1 cellular context compared by ENCODE assay signal in the genomic region with DNA sequence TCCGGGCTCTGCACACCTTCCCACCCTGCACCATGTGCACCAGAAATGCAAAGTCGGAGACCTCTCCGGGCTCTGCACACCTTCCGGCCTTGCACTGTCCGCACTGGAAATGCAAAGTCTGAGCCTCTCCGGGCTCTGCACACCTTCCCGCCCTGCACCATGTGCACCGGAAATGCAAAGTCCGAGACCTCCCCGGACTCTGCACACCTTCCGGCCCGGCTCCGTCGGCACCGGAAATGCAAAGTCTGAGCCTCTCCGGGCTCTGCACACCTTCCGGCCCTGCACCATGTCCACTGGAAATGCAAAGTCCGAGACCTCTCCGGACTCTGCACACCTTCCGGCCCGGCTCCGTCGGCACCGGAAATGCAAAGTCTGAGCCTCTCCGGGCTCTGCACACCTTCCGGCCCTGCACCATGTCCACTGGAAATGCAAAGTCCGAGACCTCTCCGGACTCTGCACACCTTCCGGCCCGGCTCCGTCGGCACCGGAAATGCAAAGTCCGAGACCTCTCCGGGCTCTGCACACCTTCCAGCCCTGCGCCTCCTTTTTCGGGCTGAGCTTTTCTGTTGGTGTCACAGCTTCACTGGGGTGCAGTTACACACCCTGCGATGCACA.
TF ChIP-seq lines count a peak whose summit lies in the region.
"Not testable (repeated sequence)": the region's sequence is repeated elsewhere in the genome, so short reads cannot be mapped to it uniquely, and the experiment has no call there.

No MANE protein-coding gene starts in this region.

TF ChIP-seq in HepG2, 621 proteins besides CTCF, POLR2A, EP300 and RAD21 (continued from another document and continues in another):
- TF ChIP-seq, protein P1, sequence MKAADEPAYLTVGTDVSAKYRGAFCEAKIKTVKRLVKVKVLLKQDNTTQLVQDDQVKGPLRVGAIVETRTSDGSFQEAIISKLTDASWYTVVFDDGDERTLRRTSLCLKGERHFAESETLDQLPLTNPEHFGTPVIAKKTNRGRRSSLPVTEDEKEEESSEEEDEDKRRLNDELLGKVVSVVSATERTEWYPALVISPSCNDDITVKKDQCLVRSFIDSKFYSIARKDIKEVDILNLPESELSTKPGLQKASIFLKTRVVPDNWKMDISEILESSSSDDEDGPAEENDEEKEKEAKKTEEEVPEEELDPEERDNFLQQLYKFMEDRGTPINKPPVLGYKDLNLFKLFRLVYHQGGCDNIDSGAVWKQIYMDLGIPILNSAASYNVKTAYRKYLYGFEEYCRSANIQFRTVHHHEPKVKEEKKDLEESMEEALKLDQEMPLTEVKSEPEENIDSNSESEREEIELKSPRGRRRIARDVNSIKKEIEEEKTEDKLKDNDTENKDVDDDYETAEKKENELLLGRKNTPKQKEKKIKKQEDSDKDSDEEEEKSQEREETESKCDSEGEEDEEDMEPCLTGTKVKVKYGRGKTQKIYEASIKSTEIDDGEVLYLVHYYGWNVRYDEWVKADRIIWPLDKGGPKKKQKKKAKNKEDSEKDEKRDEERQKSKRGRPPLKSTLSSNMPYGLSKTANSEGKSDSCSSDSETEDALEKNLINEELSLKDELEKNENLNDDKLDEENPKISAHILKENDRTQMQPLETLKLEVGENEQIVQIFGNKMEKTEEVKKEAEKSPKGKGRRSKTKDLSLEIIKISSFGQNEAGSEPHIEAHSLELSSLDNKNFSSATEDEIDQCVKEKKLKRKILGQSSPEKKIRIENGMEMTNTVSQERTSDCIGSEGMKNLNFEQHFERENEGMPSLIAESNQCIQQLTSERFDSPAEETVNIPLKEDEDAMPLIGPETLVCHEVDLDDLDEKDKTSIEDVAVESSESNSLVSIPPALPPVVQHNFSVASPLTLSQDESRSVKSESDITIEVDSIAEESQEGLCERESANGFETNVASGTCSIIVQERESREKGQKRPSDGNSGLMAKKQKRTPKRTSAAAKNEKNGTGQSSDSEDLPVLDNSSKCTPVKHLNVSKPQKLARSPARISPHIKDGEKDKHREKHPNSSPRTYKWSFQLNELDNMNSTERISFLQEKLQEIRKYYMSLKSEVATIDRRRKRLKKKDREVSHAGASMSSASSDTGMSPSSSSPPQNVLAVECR (CRISPR knock-in tag; IDR thresholded peaks at IDR 0.05; ENCODE audit: borderline replicate concordance): peak; percentile 65
- peak; percentile 61; the same call in 1 of the 2 replicates for TF ChIP-seq MED1 (CRISPR knock-in tag; IDR thresholded peaks at IDR 0.05)
- peak; percentile 63; the same call in 1 of the 2 replicates for TF ChIP-seq ZFP90 (CRISPR knock-in tag; IDR thresholded peaks at IDR 0.05; ENCODE audit: borderline replicate concordance)
- peak; percentile 69 for TF ChIP-seq SAP130 (CRISPR knock-in tag; IDR thresholded peaks at IDR 0.05; ENCODE audit: low read depth)
- TF ChIP-seq, protein P2, sequence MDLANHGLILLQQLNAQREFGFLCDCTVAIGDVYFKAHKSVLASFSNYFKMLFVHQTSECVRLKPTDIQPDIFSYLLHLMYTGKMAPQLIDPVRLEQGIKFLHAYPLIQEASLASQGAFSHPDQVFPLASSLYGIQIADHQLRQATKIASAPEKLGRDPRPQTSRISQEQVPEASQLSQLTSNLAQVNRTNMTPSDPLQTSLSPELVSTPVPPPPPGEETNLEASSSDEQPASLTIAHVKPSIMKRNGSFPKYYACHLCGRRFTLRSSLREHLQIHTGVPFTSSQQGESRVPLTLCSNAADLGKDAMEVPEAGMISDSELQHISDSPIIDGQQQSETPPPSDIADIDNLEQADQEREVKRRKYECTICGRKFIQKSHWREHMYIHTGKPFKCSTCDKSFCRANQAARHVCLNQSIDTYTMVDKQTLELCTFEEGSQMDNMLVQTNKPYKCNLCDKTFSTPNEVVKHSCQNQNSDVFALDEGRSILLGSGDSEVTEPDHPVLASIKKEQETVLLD (CRISPR knock-in tag; IDR thresholded peaks at IDR 0.05; ENCODE audit: low read depth): peak; percentile 86; the same call in 1 of the 2 replicates
- TF ChIP-seq ZFX (CRISPR knock-in tag; IDR thresholded peaks at IDR 0.05; ENCODE audit: low read depth): peak; percentile 60; the same call in 1 of the 2 replicates
- peak; percentile 58; the same call in 1 of the 2 replicates for TF ChIP-seq NRL (CRISPR knock-in tag; IDR thresholded peaks at IDR 0.05; ENCODE audit: borderline replicate concordance)
- TF ChIP-seq, protein P3, sequence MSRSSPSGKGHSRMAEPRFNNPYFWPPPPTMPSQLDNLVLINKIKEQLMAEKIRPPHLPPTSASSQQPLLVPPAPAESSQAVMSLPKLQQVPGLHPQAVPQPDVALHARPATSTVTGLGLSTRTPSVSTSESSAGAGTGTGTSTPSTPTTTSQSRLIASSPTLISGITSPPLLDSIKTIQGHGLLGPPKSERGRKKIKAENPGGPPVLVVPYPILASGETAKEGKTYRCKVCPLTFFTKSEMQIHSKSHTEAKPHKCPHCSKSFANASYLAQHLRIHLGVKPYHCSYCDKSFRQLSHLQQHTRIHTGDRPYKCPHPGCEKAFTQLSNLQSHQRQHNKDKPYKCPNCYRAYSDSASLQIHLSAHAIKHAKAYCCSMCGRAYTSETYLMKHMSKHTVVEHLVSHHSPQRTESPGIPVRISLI (CRISPR knock-in tag; IDR thresholded peaks at IDR 0.05; ENCODE audit: borderline replicate concordance): peak; percentile 40; the same call in 1 of the 2 replicates
- TF ChIP-seq GABPA (IDR thresholded peaks at IDR 0.05; ENCODE audit: low read depth, low read length): peak; percentile 70
- peak; percentile 96 for TF ChIP-seq GABPA (CRISPR knock-in tag; IDR thresholded peaks at IDR 0.05; ENCODE audit: low read depth)
- peak; percentile 17; the same call in 1 of the 2 replicates for TF ChIP-seq ZNF615 (CRISPR knock-in tag; IDR thresholded peaks at IDR 0.05; ENCODE audit: borderline replicate concordance)
- 0 out of 2 replicates have a peak, but pooled peaks have one; percentile 48 for TF ChIP-seq MTF1 (CRISPR knock-in tag; IDR thresholded peaks at IDR 0.05)
- TF ChIP-seq, protein P4, sequence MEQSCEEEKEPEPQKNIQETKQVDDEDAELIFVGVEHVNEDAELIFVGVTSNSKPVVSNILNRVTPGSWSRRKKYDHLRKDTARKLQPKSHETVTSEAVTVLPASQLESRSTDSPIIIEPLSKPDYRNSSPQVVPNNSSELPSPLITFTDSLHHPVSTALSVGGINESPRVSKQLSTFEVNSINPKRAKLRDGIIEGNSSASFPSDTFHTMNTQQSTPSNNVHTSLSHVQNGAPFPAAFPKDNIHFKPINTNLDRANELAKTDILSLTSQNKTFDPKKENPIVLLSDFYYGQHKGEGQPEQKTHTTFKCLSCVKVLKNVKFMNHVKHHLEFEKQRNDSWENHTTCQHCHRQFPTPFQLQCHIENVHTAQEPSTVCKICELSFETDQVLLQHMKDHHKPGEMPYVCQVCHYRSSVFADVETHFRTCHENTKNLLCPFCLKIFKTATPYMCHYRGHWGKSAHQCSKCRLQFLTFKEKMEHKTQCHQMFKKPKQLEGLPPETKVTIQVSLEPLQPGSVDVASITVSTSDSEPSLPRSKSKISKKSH (CRISPR knock-in tag; IDR thresholded peaks at IDR 0.05; ENCODE audit: borderline replicate concordance): peak; percentile 64
- 0 out of 2 replicates have a peak, but pooled peaks have one; percentile 78 for TF ChIP-seq ZNF607 (CRISPR knock-in tag; IDR thresholded peaks at IDR 0.05; ENCODE audit: borderline replicate concordance)
- TF ChIP-seq, protein P5, sequence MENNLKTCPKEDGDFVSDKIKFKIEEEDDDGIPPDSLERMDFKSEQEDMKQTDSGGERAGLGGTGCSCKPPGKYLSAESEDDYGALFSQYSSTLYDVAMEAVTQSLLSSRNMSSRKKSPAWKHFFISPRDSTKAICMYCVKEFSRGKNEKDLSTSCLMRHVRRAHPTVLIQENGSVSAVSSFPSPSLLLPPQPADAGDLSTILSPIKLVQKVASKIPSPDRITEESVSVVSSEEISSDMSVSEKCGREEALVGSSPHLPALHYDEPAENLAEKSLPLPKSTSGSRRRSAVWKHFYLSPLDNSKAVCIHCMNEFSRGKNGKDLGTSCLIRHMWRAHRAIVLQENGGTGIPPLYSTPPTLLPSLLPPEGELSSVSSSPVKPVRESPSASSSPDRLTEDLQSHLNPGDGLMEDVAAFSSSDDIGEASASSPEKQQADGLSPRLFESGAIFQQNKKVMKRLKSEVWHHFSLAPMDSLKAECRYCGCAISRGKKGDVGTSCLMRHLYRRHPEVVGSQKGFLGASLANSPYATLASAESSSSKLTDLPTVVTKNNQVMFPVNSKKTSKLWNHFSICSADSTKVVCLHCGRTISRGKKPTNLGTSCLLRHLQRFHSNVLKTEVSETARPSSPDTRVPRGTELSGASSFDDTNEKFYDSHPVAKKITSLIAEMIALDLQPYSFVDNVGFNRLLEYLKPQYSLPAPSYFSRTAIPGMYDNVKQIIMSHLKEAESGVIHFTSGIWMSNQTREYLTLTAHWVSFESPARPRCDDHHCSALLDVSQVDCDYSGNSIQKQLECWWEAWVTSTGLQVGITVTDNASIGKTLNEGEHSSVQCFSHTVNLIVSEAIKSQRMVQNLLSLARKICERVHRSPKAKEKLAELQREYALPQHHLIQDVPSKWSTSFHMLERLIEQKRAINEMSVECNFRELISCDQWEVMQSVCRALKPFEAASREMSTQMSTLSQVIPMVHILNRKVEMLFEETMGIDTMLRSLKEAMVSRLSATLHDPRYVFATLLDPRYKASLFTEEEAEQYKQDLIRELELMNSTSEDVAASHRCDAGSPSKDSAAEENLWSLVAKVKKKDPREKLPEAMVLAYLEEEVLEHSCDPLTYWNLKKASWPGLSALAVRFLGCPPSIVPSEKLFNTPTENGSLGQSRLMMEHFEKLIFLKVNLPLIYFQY (CRISPR knock-in tag; IDR thresholded peaks at IDR 0.05; ENCODE audit: borderline replicate concordance): peak; percentile 97
- peak; percentile 34; the same call in 1 of the 2 replicates for TF ChIP-seq ZFP41 (CRISPR knock-in tag; IDR thresholded peaks at IDR 0.05; ENCODE audit: borderline replicate concordance)
- TF ChIP-seq ZSCAN21 (CRISPR knock-in tag; IDR thresholded peaks at IDR 0.05; ENCODE audit: borderline replicate concordance): peak; percentile 27; the same call in 1 of the 2 replicates
- TF ChIP-seq PHF20 (CRISPR knock-in tag; IDR thresholded peaks at IDR 0.05): peak; percentile 78
- not testable (repeated sequence) for TF ChIP-seq SOX6, LCORL (IDR thresholded peaks at IDR 0.05)
- peak; percentile 41; the same call in 1 of the 2 replicates for TF ChIP-seq SOX6 (CRISPR knock-in tag; IDR thresholded peaks at IDR 0.05)
- TF ChIP-seq, protein P6, sequence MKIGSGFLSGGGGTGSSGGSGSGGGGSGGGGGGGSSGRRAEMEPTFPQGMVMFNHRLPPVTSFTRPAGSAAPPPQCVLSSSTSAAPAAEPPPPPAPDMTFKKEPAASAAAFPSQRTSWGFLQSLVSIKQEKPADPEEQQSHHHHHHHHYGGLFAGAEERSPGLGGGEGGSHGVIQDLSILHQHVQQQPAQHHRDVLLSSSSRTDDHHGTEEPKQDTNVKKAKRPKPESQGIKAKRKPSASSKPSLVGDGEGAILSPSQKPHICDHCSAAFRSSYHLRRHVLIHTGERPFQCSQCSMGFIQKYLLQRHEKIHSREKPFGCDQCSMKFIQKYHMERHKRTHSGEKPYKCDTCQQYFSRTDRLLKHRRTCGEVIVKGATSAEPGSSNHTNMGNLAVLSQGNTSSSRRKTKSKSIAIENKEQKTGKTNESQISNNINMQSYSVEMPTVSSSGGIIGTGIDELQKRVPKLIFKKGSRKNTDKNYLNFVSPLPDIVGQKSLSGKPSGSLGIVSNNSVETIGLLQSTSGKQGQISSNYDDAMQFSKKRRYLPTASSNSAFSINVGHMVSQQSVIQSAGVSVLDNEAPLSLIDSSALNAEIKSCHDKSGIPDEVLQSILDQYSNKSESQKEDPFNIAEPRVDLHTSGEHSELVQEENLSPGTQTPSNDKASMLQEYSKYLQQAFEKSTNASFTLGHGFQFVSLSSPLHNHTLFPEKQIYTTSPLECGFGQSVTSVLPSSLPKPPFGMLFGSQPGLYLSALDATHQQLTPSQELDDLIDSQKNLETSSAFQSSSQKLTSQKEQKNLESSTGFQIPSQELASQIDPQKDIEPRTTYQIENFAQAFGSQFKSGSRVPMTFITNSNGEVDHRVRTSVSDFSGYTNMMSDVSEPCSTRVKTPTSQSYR (CRISPR knock-in tag; IDR thresholded peaks at IDR 0.05; ENCODE audit: borderline replicate concordance): peak; percentile 29; the same call in 1 of the 2 replicates
- 0 out of 2 replicates have a peak, but pooled peaks have one; percentile 53 for TF ChIP-seq ELF4 (CRISPR knock-in tag; IDR thresholded peaks at IDR 0.05; ENCODE audit: borderline replicate concordance)
- TF ChIP-seq ZNF563 (CRISPR knock-in tag; IDR thresholded peaks at IDR 0.05): 0 out of 2 replicates have a peak, but pooled peaks have one; percentile 41
- TF ChIP-seq, protein P7, sequence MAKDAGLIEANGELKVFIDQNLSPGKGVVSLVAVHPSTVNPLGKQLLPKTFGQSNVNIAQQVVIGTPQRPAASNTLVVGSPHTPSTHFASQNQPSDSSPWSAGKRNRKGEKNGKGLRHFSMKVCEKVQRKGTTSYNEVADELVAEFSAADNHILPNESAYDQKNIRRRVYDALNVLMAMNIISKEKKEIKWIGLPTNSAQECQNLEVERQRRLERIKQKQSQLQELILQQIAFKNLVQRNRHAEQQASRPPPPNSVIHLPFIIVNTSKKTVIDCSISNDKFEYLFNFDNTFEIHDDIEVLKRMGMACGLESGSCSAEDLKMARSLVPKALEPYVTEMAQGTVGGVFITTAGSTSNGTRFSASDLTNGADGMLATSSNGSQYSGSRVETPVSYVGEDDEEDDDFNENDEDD (CRISPR knock-in tag; IDR thresholded peaks at IDR 0.05; ENCODE audit: borderline replicate concordance): peak; percentile 95
- TF ChIP-seq, protein P8, sequence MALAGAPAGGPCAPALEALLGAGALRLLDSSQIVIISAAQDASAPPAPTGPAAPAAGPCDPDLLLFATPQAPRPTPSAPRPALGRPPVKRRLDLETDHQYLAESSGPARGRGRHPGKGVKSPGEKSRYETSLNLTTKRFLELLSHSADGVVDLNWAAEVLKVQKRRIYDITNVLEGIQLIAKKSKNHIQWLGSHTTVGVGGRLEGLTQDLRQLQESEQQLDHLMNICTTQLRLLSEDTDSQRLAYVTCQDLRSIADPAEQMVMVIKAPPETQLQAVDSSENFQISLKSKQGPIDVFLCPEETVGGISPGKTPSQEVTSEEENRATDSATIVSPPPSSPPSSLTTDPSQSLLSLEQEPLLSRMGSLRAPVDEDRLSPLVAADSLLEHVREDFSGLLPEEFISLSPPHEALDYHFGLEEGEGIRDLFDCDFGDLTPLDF (CRISPR knock-in tag; IDR thresholded peaks at IDR 0.05): peak; percentile 36; the same call in 1 of the 2 replicates
- TF ChIP-seq, protein P9, sequence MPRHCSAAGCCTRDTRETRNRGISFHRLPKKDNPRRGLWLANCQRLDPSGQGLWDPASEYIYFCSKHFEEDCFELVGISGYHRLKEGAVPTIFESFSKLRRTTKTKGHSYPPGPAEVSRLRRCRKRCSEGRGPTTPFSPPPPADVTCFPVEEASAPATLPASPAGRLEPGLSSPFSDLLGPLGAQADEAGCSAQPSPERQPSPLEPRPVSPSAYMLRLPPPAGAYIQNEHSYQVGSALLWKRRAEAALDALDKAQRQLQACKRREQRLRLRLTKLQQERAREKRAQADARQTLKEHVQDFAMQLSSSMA (CRISPR knock-in tag; IDR thresholded peaks at IDR 0.05): peak; percentile 37; the same call in 1 of the 2 replicates
- 0 out of 2 replicates have a peak, but pooled peaks have one; percentile 29 for TF ChIP-seq NCOA2 (CRISPR knock-in tag; IDR thresholded peaks at IDR 0.05)
- TF ChIP-seq THAP11 (CRISPR knock-in tag; IDR thresholded peaks at IDR 0.05): peak; percentile 86
- TF ChIP-seq TBX2 (CRISPR knock-in tag; IDR thresholded peaks at IDR 0.05; ENCODE audit: borderline replicate concordance): peak; percentile 65
- TF ChIP-seq LCORL (CRISPR knock-in tag; IDR thresholded peaks at IDR 0.05): 0 out of 2 replicates have a peak, but pooled peaks have one; percentile 38
- peak; percentile 55; the same call in 1 of the 2 replicates for TF ChIP-seq ZNF543 (CRISPR knock-in tag; IDR thresholded peaks at IDR 0.05)
